Comparison of ENCODE assay signal across 28 cellular contexts in genomic region chr19:6671960-6672359, GRCh38. TPM values are rescaled to one million over a fixed set of nuclear protein-coding genes. Genes with fewer than 3 reads are reported as not detected.
DNase-seq lines count a peak whose midpoint lies in the region; ATAC-seq and TF ChIP-seq lines count a peak whose summit lies in the region.
"Had no signal": no experiment of that assay in that cellular context is flagged by ENCODE, and none has a peak within 500 bp of the region (broad histone marks: within the 10 kb centered on the region; RNA-seq: fewer than 3 reads in every experiment).

No MANE protein-coding gene starts in this region.

- H3K36me3 ChIP-seq in spleen (no peaks in the 10 kb centered on the region), MG63 (no peaks in the 10 kb centered on the region)
- H3K36me3 ChIP-seq: BE2C, stomach, thyroid gland, vagina had no signal

- no peak for ATAC-seq in activated CD8-positive, alpha-beta memory T cell treated with anti-CD3 and anti-CD28 coated beads, Interleukin-2, amount 10 ng/mL, durations not matched to agents 7 days and 5 days
- ATAC-seq in central memory CD8-positive, alpha-beta T cell (replicated peaks; ENCODE audit: extremely low read depth, poor library complexity, severe bottlenecking), result no peak
- ATAC-seq: HCT116, WTC11 had no signal

- 41 to 68% (median 53%) methylated on average over 4 of the region's 4 CpGs for WGBS in spleen, 5 donors

- no peaks in the 10 kb centered on the region for H3K9me3 Mint-ChIP-seq in activated CD8-positive, alpha-beta memory T cell treated with anti-CD3 and anti-CD28 coated beads, Interleukin-2, amount 10 ng/mL, durations not matched to agents 7 days and 5 days (ENCODE audit: low read depth)
- no peaks in the 10 kb centered on the region for H3K9me3 Mint-ChIP-seq in central memory CD8-positive, alpha-beta T cell

- H3K4me3 ChIP-seq in spleen, result no peak overlapping the region
- H3K4me3 ChIP-seq in MG63, result no peak overlapping the region
- H3K4me3 ChIP-seq: adrenal gland, SK-N-MC, stomach, thyroid gland, vagina had no signal

- no peak for TF ChIP-seq CTCF in spleen (IDR thresholded peaks at IDR 0.05 in 8 of 11, conservative IDR thresholded peaks at IDR 0.05 in 3 of 11)

- intact Hi-C loops in spleen (cut with DNase I; ENCODE audit: low total_unique reads), result no loop called here

- H3K36me3 Mint-ChIP-seq in activated CD8-positive, alpha-beta memory T cell treated with anti-CD3 and anti-CD28 coated beads, Interleukin-2, amount 10 ng/mL, durations not matched to agents 7 days and 5 days, result peaks cover 10% of the 10 kb centered on the region
- peaks cover 25% of the 10 kb centered on the region for H3K36me3 Mint-ChIP-seq in central memory CD8-positive, alpha-beta T cell (ENCODE audit: insufficient read depth)
- H3K36me3 Mint-ChIP-seq: brain had no signal

- H3K4me1 Mint-ChIP-seq in activated CD8-positive, alpha-beta memory T cell treated with anti-CD3 and anti-CD28 coated beads, Interleukin-2, amount 10 ng/mL, durations not matched to agents 7 days and 5 days, result peaks cover 71% of the 10 kb centered on the region
- peaks cover 69% of the 10 kb centered on the region for H3K4me1 Mint-ChIP-seq in central memory CD8-positive, alpha-beta T cell
- H3K4me1 Mint-ChIP-seq: brain had no signal

- H3K27ac ChIP-seq in spleen, result no peak overlapping the region
- H3K27ac ChIP-seq: adrenal gland, SK-N-MC, stomach, thyroid gland, vagina had no signal

- H3K27me3 ChIP-seq in spleen (replicated peaks in 1 of 7) (peaks cover 0 to 20% (median 0%) of the 10 kb centered on the region in 7 donors), MG63 (no peaks in the 10 kb centered on the region)
- H3K27me3 ChIP-seq: adrenal gland, BE2C, thyroid gland, vagina had no signal

- no peaks in the 10 kb centered on the region for H3K9me3 ChIP-seq in spleen
- H3K9me3 ChIP-seq in MG63, result no peaks in the 10 kb centered on the region
- H3K9me3 ChIP-seq: adrenal gland, BE2C, stomach, thyroid gland, vagina had no signal

- no peak for DNase-seq in activated CD8-positive, alpha-beta memory T cell treated with anti-CD3 and anti-CD28 coated beads, Interleukin-2, amount 10 ng/mL, durations not matched to agents 7 days and 5 days
- no peak for DNase-seq in activated CD8-positive, alpha-beta memory T cell treated with anti-CD3 and anti-CD28 coated beads for 24 hours
- peak; percentile 45 for DNase-seq in MV-4-11 (lab: John Stamatoyannopoulos, UW)
- no peak for DNase-seq in central memory CD8-positive, alpha-beta T cell (ENCODE audit: low spot score in 2 of 2)
- DNase-seq in spleen, result peak; percentile 28
- DNase-seq in nucleus accumbens (lab: John Stamatoyannopoulos, UW), result no peak
- no peak for DNase-seq in MG63
- no peak for DNase-seq in UCSD-AML1 (lab: John Stamatoyannopoulos, UW; ENCODE audit: unreplicated experiment)
- DNase-seq: adrenal gland, BE2C, hippocampal formation, NCI-H1417 treated with DMSO at 0.1 percent for 48 hours, NCI-H2081 treated with DMSO at 0.1 percent for 48 hours, NCI-H446, occipital lobe, stomach, thyroid gland had no signal

- H3K27me3 Mint-ChIP-seq in activated CD8-positive, alpha-beta memory T cell treated with anti-CD3 and anti-CD28 coated beads, Interleukin-2, amount 10 ng/mL, durations not matched to agents 7 days and 5 days, result peaks cover 9% of the 10 kb centered on the region
- no peaks in the 10 kb centered on the region for H3K27me3 Mint-ChIP-seq in central memory CD8-positive, alpha-beta T cell

- TF ChIP-seq POLR2A in spleen (IDR thresholded peaks at IDR 0.05), result no peak

- H3K4me3 Mint-ChIP-seq in activated CD8-positive, alpha-beta memory T cell treated with anti-CD3 and anti-CD28 coated beads, Interleukin-2, amount 10 ng/mL, durations not matched to agents 7 days and 5 days, result no peak overlapping the region
- H3K4me3 Mint-ChIP-seq in central memory CD8-positive, alpha-beta T cell, result peak overlapping the region; percentile 42
- H3K4me3 Mint-ChIP-seq: brain, WTC11 had no signal

- CTCF ChIA-PET in activated CD8-positive, alpha-beta memory T cell treated with anti-CD3 and anti-CD28 coated beads, Interleukin-2, amount 10 ng/mL, durations not matched to agents 7 days and 5 days (lab: Charles Lee), result interaction anchor here (0.6 to 1.7 kb wide), 2 partner anchors 89 to 155 kb away, joined by 4 read pairs; no protein-coding TSS in a partner anchor

- H3K4me1 ChIP-seq in spleen, result peaks cover 0 to 69% (median 41%) of the 10 kb centered on the region in 6 donors
- H3K4me1 ChIP-seq: BE2C, thyroid gland, vagina had no signal

- H3K27ac Mint-ChIP-seq in activated CD8-positive, alpha-beta memory T cell treated with anti-CD3 and anti-CD28 coated beads, Interleukin-2, amount 10 ng/mL, durations not matched to agents 7 days and 5 days, result peak overlapping the region; percentile 57
- peak overlapping the region; percentile 33 for H3K27ac Mint-ChIP-seq in central memory CD8-positive, alpha-beta T cell (ENCODE audit: low read depth)
- H3K27ac Mint-ChIP-seq: brain, WTC11 had no signal

RNA-seq across cellular contexts. Expression of gene TNFSF14, which starts 2.0 kb away (rescaled TPM):
- 10 to 100 TPM; 31.1 to 55.9 TPM for total RNA-seq in activated CD8-positive, alpha-beta memory T cell treated with anti-CD3 and anti-CD28 coated beads, Interleukin-2, amount 10 ng/mL, durations not matched to agents 7 days and 5 days
- 10 to 100 TPM in 2 of 7 donors, 1 to 10 TPM in 5; 5.2 to 10.6 (median 8.2) TPM for total RNA-seq in spleen
- 1 to 10 TPM in 2 of 3 donors, under 1 TPM in 1; 0.41 to 1.6 (median 1.1) TPM for polyA plus RNA-seq in spleen
- total RNA-seq in MG63 (2014; rRNA removed; shearing (Covaris generic); ENCODE audit: low replicate concordance), result not detected in 2 replicates
- total RNA-seq: A673, cerebellum, endothelial cell of umbilical vein, fibroblast of lung, HT-29, occipital lobe, pulmonary artery endothelial cell had no signal
- polyA plus RNA-seq: endothelial cell of umbilical vein, fibroblast of lung had no signal

RNA-seq across cellular contexts. Expression of gene C3, which starts 48.5 kb away (rescaled TPM):
- total RNA-seq in activated CD8-positive, alpha-beta memory T cell treated with anti-CD3 and anti-CD28 coated beads, Interleukin-2, amount 10 ng/mL, durations not matched to agents 7 days and 5 days, result 1 to 10 TPM in 1 of 2 experiments, under 1 TPM in 1; 0.67 to 1.0 TPM
- total RNA-seq in spleen, result 10 to 100 TPM in 4 of 7 donors, 1 to 10 TPM in 3; 5.8 to 68.1 (median 19.7) TPM
- polyA plus RNA-seq in spleen, result 100 to 1,000 TPM in 1 of 3 donors, 10 to 100 TPM in 2; 31.0 to 182 (median 34.1) TPM
- total RNA-seq in MG63 (2014; rRNA removed; shearing (Covaris generic); ENCODE audit: low replicate concordance), result 2.2 and 7.5 TPM in 2 replicates
- total RNA-seq: endothelial cell of umbilical vein had no signal

Comparison
In these comparisons a context has a peak if more than half of its experiments do, and no peak if none do; other contexts are left out.
1. DNase-seq: peak in MV-4-11 (single experiment) and spleen (single experiment); none in activated CD8-positive, alpha-beta memory T cell treated with anti-CD3 and anti-CD28 coated beads, Interleukin-2, amount 10 ng/mL, durations not matched to agents 7 days and 5 days (single experiment), activated CD8-positive, alpha-beta memory T cell treated with anti-CD3 and anti-CD28 coated beads for 24 hours (single experiment), central memory CD8-positive, alpha-beta T cell (0 of 2), nucleus accumbens (0 of 56), MG63 (single experiment) and UCSD-AML1 (single experiment).